Comparison of ENCODE assay signal across 8 cellular contexts in the genomic region with DNA sequence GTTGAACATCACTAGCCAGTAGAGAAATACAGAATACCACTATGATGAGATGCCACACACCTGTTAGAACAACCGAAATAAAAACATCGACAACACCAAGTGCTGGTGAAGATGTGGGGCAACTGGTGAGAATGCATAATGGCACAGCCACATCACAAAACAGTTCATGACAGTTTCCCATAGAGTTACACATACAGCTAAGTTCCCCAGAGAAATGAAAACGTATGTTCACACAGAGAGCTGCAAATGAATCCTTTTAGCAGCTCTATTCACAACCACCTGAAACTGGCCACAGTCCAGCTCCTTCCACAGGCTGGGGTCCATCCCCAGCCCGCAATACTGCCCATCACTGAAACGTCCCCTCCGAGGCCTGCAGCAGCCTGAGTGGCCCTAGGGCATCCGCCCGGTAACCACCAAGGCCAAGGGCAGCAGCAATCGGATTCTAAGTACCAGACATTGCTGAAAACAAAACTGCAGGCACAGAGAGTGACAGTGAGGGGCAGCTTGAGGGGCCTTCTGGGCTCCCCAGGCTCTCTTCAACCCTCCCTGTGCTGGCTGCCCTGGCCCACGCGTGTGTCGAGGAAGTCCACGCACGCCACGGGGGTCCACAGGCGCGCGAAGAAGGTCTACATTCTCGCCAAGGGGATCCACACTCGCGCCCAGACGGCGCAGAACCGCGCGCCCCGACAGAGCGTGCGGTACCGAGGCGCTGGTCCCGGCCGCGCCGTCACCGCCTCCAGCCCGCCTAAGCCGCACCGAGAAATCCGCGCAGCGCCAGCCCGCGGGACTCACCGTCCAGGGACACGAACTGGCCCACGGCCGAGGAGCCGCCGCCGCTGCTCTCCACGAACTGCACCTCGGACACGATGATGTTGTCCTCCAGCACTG. TPM values are rescaled to one million over a fixed set of nuclear protein-coding genes. Genes with fewer than 3 reads are reported as not detected.
A peak's percentile ranks its signal among the peaks of the same experiment; 100 is the strongest.
DNase-seq lines count a peak whose midpoint lies in the region; ATAC-seq and TF ChIP-seq lines count a peak whose summit lies in the region.

No MANE protein-coding gene starts in this region.

- ATAC-seq in HG02970 (IDR thresholded peaks at IDR 0.05; ENCODE audit: low FRiP score, unreplicated experiment), result peak; percentile 15

- peaks cover 11% of the 10 kb centered on the region for H3K36me3 Mint-ChIP-seq in activated T-cell treated with anti-CD3 and anti-CD28 coated beads, Interleukin-2, amount 50 U/mL, for 24 hours (ENCODE audit: low read depth)
- peaks cover 4% of the 10 kb centered on the region for H3K36me3 Mint-ChIP-seq in type B pancreatic cell

- H3K4me1 Mint-ChIP-seq in activated T-cell treated with anti-CD3 and anti-CD28 coated beads, Interleukin-2, amount 50 U/mL, for 24 hours (ENCODE audit: low read depth), result peaks cover 33% of the 10 kb centered on the region
- H3K4me1 Mint-ChIP-seq in type B pancreatic cell (ENCODE audit: unreplicated experiment), result peaks cover 15% of the 10 kb centered on the region

- DNase-seq in activated T-cell treated with anti-CD3 and anti-CD28 coated beads, Interleukin-2, amount 50 U/mL, for 24 hours, result no peak
- no peak for DNase-seq in activated T-cell treated with anti-CD3 and anti-CD28 coated beads for 4 hours
- peak; percentile 33 for DNase-seq in RKO (ENCODE audit: low spot score)
- no peak for DNase-seq in type B pancreatic cell (ENCODE audit: extremely low spot score, unreplicated experiment)
- DNase-seq in KG1 (lab: John Stamatoyannopoulos, UW), result no peak

- peak overlapping the region; percentile 88 for H3K27ac Mint-ChIP-seq in activated T-cell treated with anti-CD3 and anti-CD28 coated beads, Interleukin-2, amount 50 U/mL, for 24 hours
- peak overlapping the region; percentile 94 for H3K27ac Mint-ChIP-seq in type B pancreatic cell

- H3K4me3 Mint-ChIP-seq in activated T-cell treated with anti-CD3 and anti-CD28 coated beads, Interleukin-2, amount 50 U/mL, for 24 hours, result peak overlapping the region; percentile 90
- peak overlapping the region; percentile 91 for H3K4me3 Mint-ChIP-seq in type B pancreatic cell

- H3K4me1 ChIP-seq in mononuclear cell (ENCODE audit: insufficient read depth, low read length), result peaks cover 39% of the 10 kb centered on the region

- H3K27me3 ChIP-seq in mononuclear cell (ENCODE audit: insufficient read depth, low read length), result no peaks in the 10 kb centered on the region

- no peaks in the 10 kb centered on the region for H3K9me3 Mint-ChIP-seq in activated T-cell treated with anti-CD3 and anti-CD28 coated beads, Interleukin-2, amount 50 U/mL, for 24 hours
- no peaks in the 10 kb centered on the region for H3K9me3 Mint-ChIP-seq in type B pancreatic cell

- no peak for TF ChIP-seq CTCF in type B pancreatic cell (conservative IDR thresholded peaks at IDR 0.05)

- H3K9me3 ChIP-seq in mononuclear cell (ENCODE audit: low read depth, low read length), result no peaks in the 10 kb centered on the region

- H3K27me3 Mint-ChIP-seq in activated T-cell treated with anti-CD3 and anti-CD28 coated beads, Interleukin-2, amount 50 U/mL, for 24 hours, result no peaks in the 10 kb centered on the region
- no peaks in the 10 kb centered on the region for H3K27me3 Mint-ChIP-seq in type B pancreatic cell

- peak overlapping the region; percentile 69 for H3K4me3 ChIP-seq in mononuclear cell (ENCODE audit: low read length)

- peak overlapping the region; percentile 77 for H3K27ac ChIP-seq in cingulate gyrus (ENCODE audit: low read depth, low read length)

RNA-seq across cellular contexts. Expression of gene BRF1, which starts 0.9 kb away (rescaled TPM):
- 39.7 TPM for total RNA-seq in mononuclear cell
- total RNA-seq in type B pancreatic cell (ENCODE audit: low replicate concordance), result 39.8 and 47.7 TPM in 2 replicates

RNA-seq across cellular contexts. Expression of gene PACS2, which starts 14.7 kb away (rescaled TPM):
- total RNA-seq in mononuclear cell (27.0 TPM), type B pancreatic cell (ENCODE audit: low replicate concordance) (77.7 and 101 TPM in 2 replicates)

RNA-seq across cellular contexts. Expression of gene BTBD6, which starts 51.6 kb away (rescaled TPM):
- 25.4 TPM for total RNA-seq in mononuclear cell
- total RNA-seq in type B pancreatic cell (ENCODE audit: low replicate concordance), result 38.8 and 44.7 TPM in 2 replicates
